In genomic region chr15:73712107-73712506, GRCh38 we compare ENCODE assay signal across 1 cellular context.
TF ChIP-seq lines count a peak whose summit lies in the region.

No MANE protein-coding gene starts in this region.

TF ChIP-seq in WTC11, 78 proteins besides CTCF, POLR2A, EP300 and RAD21 (continued from another document):
- TF ChIP-seq ZNF425 (CRISPR knock-in tag; conservative IDR thresholded peaks at IDR 0.05): no peak
- TF ChIP-seq ZNF416 (CRISPR knock-in tag; IDR thresholded peaks at IDR 0.05): no peak
- TF ChIP-seq ZBTB21 (CRISPR knock-in tag; IDR thresholded peaks at IDR 0.05; ENCODE audit: borderline replicate concordance): no peak
- TF ChIP-seq KAT7 (CRISPR knock-in tag; IDR thresholded peaks at IDR 0.05; ENCODE audit: borderline replicate concordance): no peak
- no peak for TF ChIP-seq TCF7 (CRISPR knock-in tag; IDR thresholded peaks at IDR 0.05; ENCODE audit: low read depth)
- no peak for TF ChIP-seq MXD4 (CRISPR knock-in tag; IDR thresholded peaks at IDR 0.05; ENCODE audit: borderline replicate concordance)
